ENCODE assay signal across 8 cellular contexts in the genomic region with DNA sequence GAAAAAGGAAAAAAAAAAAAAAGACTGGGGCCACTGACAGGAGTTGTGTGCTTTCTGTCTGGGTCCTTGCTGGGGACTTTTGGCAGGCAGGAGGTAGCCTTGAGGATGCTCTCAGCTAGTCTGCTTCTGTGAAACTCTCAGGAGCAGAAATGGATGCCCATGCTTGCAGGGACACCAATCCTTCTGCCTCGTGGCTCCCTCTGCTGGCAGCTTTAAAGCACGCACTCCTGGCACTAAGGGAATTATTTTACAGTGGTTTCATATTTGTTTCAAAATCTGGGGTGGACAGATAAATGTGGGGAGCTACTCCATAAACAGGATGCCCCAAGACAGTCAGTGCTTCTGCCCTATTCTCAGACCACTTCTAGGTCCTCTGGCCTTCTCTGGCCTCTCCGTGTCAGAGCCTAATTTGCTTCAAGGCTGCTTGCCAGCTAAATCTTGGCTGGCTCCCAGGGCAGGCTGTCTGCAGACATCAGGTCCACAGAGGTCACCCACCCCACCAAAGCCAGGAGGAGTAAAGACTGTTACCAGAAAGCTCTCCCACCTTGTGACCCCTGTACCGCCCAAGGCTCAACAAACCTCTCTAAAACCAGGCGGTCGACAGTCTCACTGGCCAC. TPM values are rescaled to one million over a fixed set of nuclear protein-coding genes. Genes with fewer than 3 reads are reported as not detected.
DNase-seq lines count a peak whose midpoint lies in the region; ATAC-seq and TF ChIP-seq lines count a peak whose summit lies in the region.

No MANE protein-coding gene starts in this region.

- no peak overlapping the region for H3K23ac ChIP-seq in mesendoderm (ENCODE audit: low read length)

- peak; percentile 81 for TF ChIP-seq CTCF in BE2C (IDR thresholded peaks at IDR 0.05; ENCODE audit: low read depth, low read length)

- H3K4me3 ChIP-seq in BE2C (ENCODE audit: low read depth, low read length): no peak overlapping the region
- H3K4me3 ChIP-seq in effector memory CD4-positive, alpha-beta T cell (ENCODE audit: insufficient read depth, low read depth, low read length, poor library complexity, severe bottlenecking): no peak overlapping the region
- no peak overlapping the region for H3K4me3 ChIP-seq in mesendoderm (ENCODE audit: low read length)

- no peak overlapping the region for H3K18ac ChIP-seq in mesendoderm (ENCODE audit: low read length)

- H3K4me1 ChIP-seq in BE2C (peaks cover 20% of the 10 kb centered on the region), mesendoderm (ENCODE audit: control insufficient read depth, low read depth, low read length) (no peaks in the 10 kb centered on the region)
- H3K4me1 ChIP-seq in effector memory CD4-positive, alpha-beta T cell (ENCODE audit: control insufficient read depth, insufficient read depth, low read length, poor library complexity, severe bottlenecking): no peaks in the 10 kb centered on the region

- peak; percentile 66 for DNase-seq in BE2C
- peak; percentile 68 for DNase-seq in HCEC 1CT
- DNase-seq in NOMO-1 treated with DMSO at 0.1 percent for 48 hours (lab: John Stamatoyannopoulos, UW; ENCODE audit: unreplicated experiment): peak; percentile 71
- DNase-seq in activated CD8-positive, alpha-beta memory T cell treated with anti-CD3 and anti-CD28 coated beads for 1 hour (ENCODE audit: extremely low read depth in 1 of 2, low read depth in 1 of 2): peak; percentile 59 to 69
- peak; percentile 53 to 66 (median 62) for DNase-seq in effector memory CD4-positive, alpha-beta T cell
- DNase-seq in mesendoderm: peak; percentile 69
- DNase-seq in stimulated activated CD8-positive, alpha-beta memory T cell treated with anti-CD3 and anti-CD28 coated beads, Interleukin-15, amount 100 ng/mL, for 4 hours (ENCODE audit: low read depth in 2 of 2): peak; percentile 42 to 64

- H3K27me3 ChIP-seq in BE2C (no peaks in the 10 kb centered on the region), mesendoderm (ENCODE audit: insufficient read depth, low read length, poor library complexity) (no peaks in the 10 kb centered on the region)
- no peaks in the 10 kb centered on the region for H3K27me3 ChIP-seq in effector memory CD4-positive, alpha-beta T cell (replicated peaks; ENCODE audit: control insufficient read depth, insufficient read depth, low read length, poor library complexity, severe bottlenecking)

- no peak overlapping the region for H4K8ac ChIP-seq in mesendoderm (ENCODE audit: low read depth, low read length)

- H2AK5ac ChIP-seq in mesendoderm (ENCODE audit: low read length): no peak overlapping the region

- H2BK120ac ChIP-seq in mesendoderm (ENCODE audit: low read depth, low read length): no peak overlapping the region

- no CpG with 5 or more reads among the region's 6 CpGs for WGBS in mesendoderm (ENCODE audit: extremely low coverage, insufficient coverage, low lambda C conversion rate)

- H3K36me3 ChIP-seq in BE2C (no peaks in the 10 kb centered on the region), mesendoderm (ENCODE audit: control insufficient read depth, insufficient read depth, low read length) (peaks cover 5% of the 10 kb centered on the region)
- no peaks in the 10 kb centered on the region for H3K36me3 ChIP-seq in effector memory CD4-positive, alpha-beta T cell (ENCODE audit: control insufficient read depth, insufficient read depth, low read length)

- H2BK5ac ChIP-seq in mesendoderm (ENCODE audit: low read length): no peak overlapping the region

- no peak overlapping the region for H3K27ac ChIP-seq in effector memory CD4-positive, alpha-beta T cell (ENCODE audit: insufficient read depth, low read length, poor library complexity, severe bottlenecking)
- H3K27ac ChIP-seq in mesendoderm (ENCODE audit: low read depth, low read length): no peak overlapping the region

- no peak overlapping the region for H3K56ac ChIP-seq in mesendoderm (ENCODE audit: low read length)

- H4K5ac ChIP-seq in mesendoderm (ENCODE audit: low read length): no peak overlapping the region

- no peak overlapping the region for H3K4me2 ChIP-seq in mesendoderm (ENCODE audit: low read length)

- no peak for ATAC-seq in GM21360 (IDR thresholded peaks at IDR 0.05; ENCODE audit: unreplicated experiment)

- H3K4ac ChIP-seq in mesendoderm (ENCODE audit: low read depth, low read length): no peak overlapping the region

- no peaks in the 10 kb centered on the region for H3K79me1 ChIP-seq in mesendoderm (ENCODE audit: low read length)

- H2BK15ac ChIP-seq in mesendoderm (replicated peaks; ENCODE audit: low read depth): no peak overlapping the region

- H3K9me3 ChIP-seq in BE2C: no peaks in the 10 kb centered on the region
- no peaks in the 10 kb centered on the region for H3K9me3 ChIP-seq in effector memory CD4-positive, alpha-beta T cell (ENCODE audit: control insufficient read depth, low read length)

- H3K9ac ChIP-seq in mesendoderm (ENCODE audit: low read length): no peak overlapping the region

- H3K79me2 ChIP-seq in mesendoderm (ENCODE audit: control insufficient read depth, insufficient read depth, low read length): no peaks in the 10 kb centered on the region

RNA-seq across cellular contexts. Expression of gene TRAIP, which starts 17.1 kb away (rescaled TPM):
- polyA plus RNA-seq in BE2C (2012; ENCODE audit: insufficient read depth, insufficient read length, low read depth): 7.8 TPM
- polyA plus RNA-seq in mesendoderm (2013, experiment 1 of 2): 18.5 TPM
- polyA plus RNA-seq in mesendoderm (2013, experiment 2 of 2): 19.7 TPM

RNA-seq across cellular contexts. Expression of gene UBA7, which starts 25.5 kb away (rescaled TPM):
- 8.1 TPM for polyA plus RNA-seq in BE2C (2012; ENCODE audit: insufficient read depth, insufficient read length, low read depth)
- polyA plus RNA-seq in mesendoderm (2013, experiment 1 of 2): 0.06 TPM
- polyA plus RNA-seq in mesendoderm (2013, experiment 2 of 2): 0.17 TPM

RNA-seq across cellular contexts. Expression of gene CAMKV, which starts 30.4 kb away (rescaled TPM):
- 42.9 TPM for polyA plus RNA-seq in BE2C (2012; ENCODE audit: insufficient read depth, insufficient read length, low read depth)
- 10.1 TPM for polyA plus RNA-seq in mesendoderm (2013, experiment 1 of 2)
- polyA plus RNA-seq in mesendoderm (2013, experiment 2 of 2): 11.2 TPM

RNA-seq across cellular contexts. Expression of gene INKA1, which starts 36.2 kb away (rescaled TPM):
- 75.9 TPM for polyA plus RNA-seq in BE2C (2012; ENCODE audit: insufficient read depth, insufficient read length, low read depth)
- polyA plus RNA-seq in mesendoderm (2013, experiment 1 of 2): 0.62 TPM
- polyA plus RNA-seq in mesendoderm (2013, experiment 2 of 2): 0.69 TPM

RNA-seq across cellular contexts. Expression of gene CDHR4, which starts 39.6 kb away (rescaled TPM):
- 0.36 TPM for polyA plus RNA-seq in BE2C (2012; ENCODE audit: insufficient read depth, insufficient read length, low read depth)
- 0.04 TPM for polyA plus RNA-seq in mesendoderm (2013, experiment 1 of 2)
- 0.03 TPM for polyA plus RNA-seq in mesendoderm (2013, experiment 2 of 2)
